8 cellular contexts compared by ENCODE assay signal in genomic region chr17:6910987-6911603, GRCh38.
DNase-seq lines count a peak whose midpoint lies in the region; ATAC-seq and TF ChIP-seq lines count a peak whose summit lies in the region.

No MANE protein-coding gene starts in this region.

- H3K9me3 Mint-ChIP-seq in CD8-positive, alpha-beta T cell = no peaks in the 10 kb centered on the region
- H3K9me3 Mint-ChIP-seq in stimulated activated memory B cell treated with anti-CD40 and anti-IgM and Interleukin-4, amounts not matched to agents 10 μg/mL and 1 μg/mL and 100 μg/mL, for 72 hours = no peaks in the 10 kb centered on the region
- H3K9me3 Mint-ChIP-seq in stimulated activated naive CD8-positive, alpha-beta T cell treated with anti-CD3 and anti-CD28 coated beads, Interleukin-15, amount 100 ng/mL, for 72 hours = no peaks in the 10 kb centered on the region

- H3K27ac Mint-ChIP-seq in CD8-positive, alpha-beta T cell = no peak overlapping the region
- H3K27ac Mint-ChIP-seq in stimulated activated memory B cell treated with anti-CD40 and anti-IgM and Interleukin-4, amounts not matched to agents 10 μg/mL and 1 μg/mL and 100 μg/mL, for 72 hours = no peak overlapping the region
- H3K27ac Mint-ChIP-seq in stimulated activated naive CD8-positive, alpha-beta T cell treated with anti-CD3 and anti-CD28 coated beads, Interleukin-15, amount 100 ng/mL, for 72 hours = no peak overlapping the region

- peaks cover 5% of the 10 kb centered on the region for H3K4me1 ChIP-seq in CD8-positive, alpha-beta T cell (ENCODE audit: insufficient read depth, low read length)
- peaks cover 9% of the 10 kb centered on the region for H3K4me1 ChIP-seq in testis

- POLR2A ChIA-PET in CD8-positive, alpha-beta T cell (lab: Charles Lee) = interaction anchor here (0.7 to 1.1 kb wide), 3 partner anchors 48 to 112 kb away, joined by 3 to 4 read pairs (median 3); partner anchors contain the start of gene BCL6B

- H3K27me3 Mint-ChIP-seq in CD8-positive, alpha-beta T cell (ENCODE audit: low read depth) = peaks cover 2% of the 10 kb centered on the region
- peaks cover 12% of the 10 kb centered on the region for H3K27me3 Mint-ChIP-seq in stimulated activated memory B cell treated with anti-CD40 and anti-IgM and Interleukin-4, amounts not matched to agents 10 μg/mL and 1 μg/mL and 100 μg/mL, for 72 hours
- H3K27me3 Mint-ChIP-seq in stimulated activated naive CD8-positive, alpha-beta T cell treated with anti-CD3 and anti-CD28 coated beads, Interleukin-15, amount 100 ng/mL, for 72 hours = peaks cover 20% of the 10 kb centered on the region

- H3K27ac ChIP-seq in CD8-positive, alpha-beta T cell (ENCODE audit: low read depth, low read length) = no peak overlapping the region
- H3K27ac ChIP-seq in testis = no peak overlapping the region

- peaks cover 3% of the 10 kb centered on the region for H3K36me3 Mint-ChIP-seq in CD8-positive, alpha-beta T cell
- no peaks in the 10 kb centered on the region for H3K36me3 Mint-ChIP-seq in stimulated activated memory B cell treated with anti-CD40 and anti-IgM and Interleukin-4, amounts not matched to agents 10 μg/mL and 1 μg/mL and 100 μg/mL, for 72 hours

- 17% methylated on average over 2 of the region's 2 CpGs for WGBS in testis, 2 donors

- H3K4me3 Mint-ChIP-seq in CD8-positive, alpha-beta T cell = no peak overlapping the region
- H3K4me3 Mint-ChIP-seq in stimulated activated memory B cell treated with anti-CD40 and anti-IgM and Interleukin-4, amounts not matched to agents 10 μg/mL and 1 μg/mL and 100 μg/mL, for 72 hours = no peak overlapping the region
- H3K4me3 Mint-ChIP-seq in stimulated activated naive CD8-positive, alpha-beta T cell treated with anti-CD3 and anti-CD28 coated beads, Interleukin-15, amount 100 ng/mL, for 72 hours = no peak overlapping the region

- TF ChIP-seq EP300 in Ishikawa (IDR thresholded peaks at IDR 0.05; ENCODE audit: borderline replicate concordance) = no peak

- peak; percentile 81 for TF ChIP-seq CTCF in CD8-positive, alpha-beta T cell (IDR thresholded peaks at IDR 0.05)
- TF ChIP-seq CTCF in testis (IDR thresholded peaks at IDR 0.05) = peak; percentile 5 to 56 (median 20)

- no peak overlapping the region for H3K4me3 ChIP-seq in CD8-positive, alpha-beta T cell (ENCODE audit: low read depth, low read length)
- no peak overlapping the region for H3K4me3 ChIP-seq in testis

- no peak for TF ChIP-seq POLR2A in testis (IDR thresholded peaks at IDR 0.05)

- CTCF ChIA-PET in CD8-positive, alpha-beta T cell (lab: Charles Lee) = interaction anchor here (0.6 to 4.1 kb wide), 33 partner anchors 8 to 266 kb away, joined by 3 to 67 read pairs (median 5); partner anchors contain the start of genes ALOX12, BCL6B, RNASEK and SLC16A13

- no peak for DNase-seq in CD8-positive, alpha-beta T cell
- peak; percentile 44 for DNase-seq in SKM-1 treated with dmso at 0.1 percent for 144 hours (lab: John Stamatoyannopoulos, UW; ENCODE audit: unreplicated experiment)
- peak; percentile 18 for DNase-seq in germinal center (ENCODE audit: low spot score)
- no peak for DNase-seq in testis
- DNase-seq in stimulated activated naive CD8-positive, alpha-beta T cell treated with anti-CD3 and anti-CD28 coated beads, Interleukin-15, amount 100 ng/mL, for 72 hours = no peak

- no peaks in the 10 kb centered on the region for H3K9me3 ChIP-seq in CD8-positive, alpha-beta T cell (ENCODE audit: low read length)
- no peaks in the 10 kb centered on the region for H3K9me3 ChIP-seq in testis

- no peak for ATAC-seq in CD8-positive, alpha-beta T cell
- ATAC-seq in stimulated activated memory B cell treated with anti-CD40 and anti-IgM and Interleukin-4, amounts not matched to agents 10 μg/mL and 1 μg/mL and 100 μg/mL, for 72 hours = no peak
- ATAC-seq in stimulated activated naive CD8-positive, alpha-beta T cell treated with anti-CD3 and anti-CD28 coated beads, Interleukin-15, amount 100 ng/mL, for 72 hours = no peak
- ATAC-seq in HG02973 (IDR thresholded peaks at IDR 0.05; ENCODE audit: unreplicated experiment) = no peak

- no peaks in the 10 kb centered on the region for H3K36me3 ChIP-seq in CD8-positive, alpha-beta T cell (ENCODE audit: insufficient read depth, low read length)
- H3K36me3 ChIP-seq in testis (ENCODE audit: low read depth, missing control alignments) = no peaks in the 10 kb centered on the region

- TF ChIP-seq RAD21 in Ishikawa (IDR thresholded peaks at IDR 0.05; ENCODE audit: low read depth) = peak; percentile 47

- intact Hi-C loops in CD8-positive, alpha-beta T cell (cut with DNase I, micrococcal nuclease) = loop anchor here (5.0 kb wide), 1 partner anchor 266 kb away; the partner anchor contains the start of gene ASGR1 (in 2 of the 2)
- intact Hi-C loops in testis (cut with DNase I; ENCODE audit: low total_unique reads) = no loop called here

- H3K27me3 ChIP-seq in CD8-positive, alpha-beta T cell (ENCODE audit: insufficient read depth, low read length) = no peaks in the 10 kb centered on the region
- H3K27me3 ChIP-seq in testis = no peaks in the 10 kb centered on the region

- H3K4me1 Mint-ChIP-seq in CD8-positive, alpha-beta T cell (ENCODE audit: low read depth) = peaks cover 18% of the 10 kb centered on the region
- peaks cover 24% of the 10 kb centered on the region for H3K4me1 Mint-ChIP-seq in stimulated activated memory B cell treated with anti-CD40 and anti-IgM and Interleukin-4, amounts not matched to agents 10 μg/mL and 1 μg/mL and 100 μg/mL, for 72 hours
- peaks cover 12% of the 10 kb centered on the region for H3K4me1 Mint-ChIP-seq in stimulated activated naive CD8-positive, alpha-beta T cell treated with anti-CD3 and anti-CD28 coated beads, Interleukin-15, amount 100 ng/mL, for 72 hours

TF ChIP-seq in Ishikawa, 13 proteins besides CTCF, POLR2A, EP300 and RAD21:
- TF ChIP-seq TAF1 (IDR thresholded peaks at IDR 0.05; ENCODE audit: low read depth) (no peak), TEAD4 (IDR thresholded peaks at IDR 0.05) (no peak), REST (IDR thresholded peaks at IDR 0.05; ENCODE audit: low read depth) (no peak), EGR1 (IDR thresholded peaks at IDR 0.05) (no peak), YY1 (IDR thresholded peaks at IDR 0.05; ENCODE audit: low read depth) (no peak), FOXM1 (IDR thresholded peaks at IDR 0.05; ENCODE audit: borderline replicate concordance, low read depth) (no peak), CEBPB (IDR thresholded peaks at IDR 0.05) (no peak), USF1 (IDR thresholded peaks at IDR 0.05) (no peak), TCF12 (IDR thresholded peaks at IDR 0.05; ENCODE audit: low read depth) (no peak), CREB1 (IDR thresholded peaks at IDR 0.05; ENCODE audit: low read depth) (no peak), NFIC (IDR thresholded peaks at IDR 0.05) (no peak), MAX (IDR thresholded peaks at IDR 0.05) (no peak), ZBTB7A (IDR thresholded peaks at IDR 0.05; ENCODE audit: low read depth) (no peak)

Comparison
In these comparisons a context has a peak if more than half of its experiments do, and no peak if none do; other contexts are left out.
1. DNase-seq: peak in SKM-1 treated with dmso at 0.1 percent for 144 hours (single experiment) and germinal center (single experiment); none in CD8-positive, alpha-beta T cell (0 of 7), testis (single experiment) and stimulated activated naive CD8-positive, alpha-beta T cell treated with anti-CD3 and anti-CD28 coated beads, Interleukin-15, amount 100 ng/mL, for 72 hours (0 of 2).